13 cellular contexts compared by ENCODE assay signal in the genomic region with DNA sequence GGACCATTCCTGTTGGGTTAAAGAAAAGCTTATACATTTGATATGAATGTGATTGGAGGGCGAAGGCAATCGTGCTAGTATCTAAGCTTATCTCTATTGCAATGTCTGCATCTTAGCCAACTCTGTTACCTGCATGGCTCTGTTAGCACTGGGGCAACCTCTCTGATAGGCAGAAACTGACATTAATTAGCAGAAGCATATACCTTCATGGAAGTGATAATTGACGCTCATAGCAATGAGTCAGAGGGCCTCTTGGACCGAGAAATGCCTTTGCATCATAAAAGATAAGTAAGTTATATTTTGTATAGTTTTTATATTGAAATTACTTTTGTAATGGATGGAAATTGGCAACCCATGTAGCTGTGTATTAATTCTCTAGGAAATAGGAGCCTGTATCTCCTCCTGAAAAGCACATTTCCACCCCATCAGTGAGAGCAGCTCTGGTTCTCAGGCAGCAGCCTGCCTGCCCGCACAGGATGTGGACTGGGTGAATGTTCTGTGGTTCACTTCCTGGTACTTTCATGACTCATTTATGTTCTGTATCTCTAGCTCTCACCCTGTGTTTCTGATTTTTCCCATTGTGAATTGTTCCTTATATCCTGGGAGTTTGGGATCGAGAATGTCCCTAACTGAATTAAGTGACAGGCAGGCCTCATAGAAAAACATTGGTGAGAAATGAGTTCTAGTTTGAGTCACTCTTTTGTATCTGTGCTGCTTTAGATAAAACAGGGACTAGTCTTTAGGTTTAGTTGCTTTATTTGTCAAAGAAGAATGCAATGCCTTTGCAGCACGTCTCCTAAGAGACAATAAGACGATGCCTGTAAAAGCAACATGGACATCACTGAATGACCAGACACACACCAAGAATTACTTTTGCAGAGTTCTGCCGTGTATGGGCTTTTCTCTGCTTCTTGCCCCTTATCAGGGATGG.
DNase-seq lines count a peak whose midpoint lies in the region; ATAC-seq lines count a peak whose summit lies in the region.
"Had no signal": no experiment of that assay in that cellular context is flagged by ENCODE, and none has a peak within 500 bp of the region (broad histone marks: within the 10 kb centered on the region; RNA-seq: fewer than 3 reads in every experiment).

No MANE protein-coding gene starts in this region.

- H3K4me3 Mint-ChIP-seq in T-helper 2 cell treated with Interferon-gamma antibody and Interleukin-4, amounts not matched to agents 5 μg/mL and 100 μg/mL, for 36 hours, result no peak overlapping the region
- peak overlapping the region; percentile 68 to 80 (median 77) for H3K4me3 Mint-ChIP-seq in immature natural killer cell
- H3K4me3 Mint-ChIP-seq: stimulated activated naive B cell treated with anti-CD40 and anti-IgM and Interleukin-4, amounts not matched to agents 10 μg/mL and 1 μg/mL and 100 μg/mL, for 72 hours had no signal

- peaks cover 12% of the 10 kb centered on the region for H3K4me1 Mint-ChIP-seq in T-helper 2 cell treated with Interferon-gamma antibody and Interleukin-4, amounts not matched to agents 5 μg/mL and 100 μg/mL, for 36 hours (ENCODE audit: low read depth)
- H3K4me1 Mint-ChIP-seq in immature natural killer cell, result peaks cover 44 to 74% of the 10 kb centered on the region in 2 donors
- H3K4me1 Mint-ChIP-seq: stimulated activated naive B cell treated with anti-CD40 and anti-IgM and Interleukin-4, amounts not matched to agents 10 μg/mL and 1 μg/mL and 100 μg/mL, for 72 hours had no signal

- no peaks in the 10 kb centered on the region for H3K9me3 Mint-ChIP-seq in T-helper 2 cell treated with Interferon-gamma antibody and Interleukin-4, amounts not matched to agents 5 μg/mL and 100 μg/mL, for 36 hours
- H3K9me3 Mint-ChIP-seq in immature natural killer cell, result no peaks in the 10 kb centered on the region

- no peaks in the 10 kb centered on the region for H3K27me3 Mint-ChIP-seq in T-helper 2 cell treated with Interferon-gamma antibody and Interleukin-4, amounts not matched to agents 5 μg/mL and 100 μg/mL, for 36 hours (ENCODE audit: low read depth)
- peaks cover 0 to 6% (median 2%) of the 10 kb centered on the region in 3 donors for H3K27me3 Mint-ChIP-seq in immature natural killer cell (ENCODE audit: low read depth in 3 of 3)
- H3K27me3 Mint-ChIP-seq: stimulated activated naive B cell treated with anti-CD40 and anti-IgM and Interleukin-4, amounts not matched to agents 10 μg/mL and 1 μg/mL and 100 μg/mL, for 72 hours had no signal

- no peak overlapping the region for H3K27ac Mint-ChIP-seq in T-helper 2 cell treated with Interferon-gamma antibody and Interleukin-4, amounts not matched to agents 5 μg/mL and 100 μg/mL, for 36 hours
- H3K27ac Mint-ChIP-seq in immature natural killer cell, result peak overlapping the region; percentile 78 to 94 (median 88)
- H3K27ac Mint-ChIP-seq: stimulated activated naive B cell treated with anti-CD40 and anti-IgM and Interleukin-4, amounts not matched to agents 10 μg/mL and 1 μg/mL and 100 μg/mL, for 72 hours had no signal

- peak; percentile 40 for DNase-seq in T-helper 2 cell treated with Interferon-gamma antibody and Interleukin-4, amounts not matched to agents 5 μg/mL and 100 μg/mL, for 36 hours (ENCODE audit: low spot score)
- DNase-seq in immature natural killer cell (peak; percentile 32 to 59 (median 46)), NCI-H1105 treated with DMSO at 0.1 percent for 48 hours (lab: John Stamatoyannopoulos, UW) (no peak), NCI-H187 treated with DMSO at 0.1 percent for 48 hours (lab: John Stamatoyannopoulos, UW) (no peak)
- DNase-seq: activated CD8-positive, alpha-beta memory T cell treated with anti-CD3 and anti-CD28 coated beads, Interleukin-2, amount 50 U/mL, for 4 hours; heart left ventricle; SHP77 treated with DMSO at 0.1 percent for 48 hours; stimulated activated naive B cell treated with anti-CD40 and anti-IgM and Interleukin-4, amounts not matched to agents 10 μg/mL and 1 μg/mL and 100 μg/mL, for 72 hours had no signal

- H3K36me3 Mint-ChIP-seq in T-helper 2 cell treated with Interferon-gamma antibody and Interleukin-4, amounts not matched to agents 5 μg/mL and 100 μg/mL, for 36 hours (ENCODE audit: low read depth), result no peaks in the 10 kb centered on the region
- H3K36me3 Mint-ChIP-seq in immature natural killer cell, result peaks cover 8 to 25% (median 12%) of the 10 kb centered on the region in 3 donors
- H3K36me3 Mint-ChIP-seq: stimulated activated naive B cell treated with anti-CD40 and anti-IgM and Interleukin-4, amounts not matched to agents 10 μg/mL and 1 μg/mL and 100 μg/mL, for 72 hours had no signal

- peak; percentile 64 for ATAC-seq in GM18508 (IDR thresholded peaks at IDR 0.05; ENCODE audit: insufficient read depth, unreplicated experiment)
- ATAC-seq in HG02610 (IDR thresholded peaks at IDR 0.05; ENCODE audit: unreplicated experiment), result peak; percentile 91
- ATAC-seq in GM19351 (IDR thresholded peaks at IDR 0.05; ENCODE audit: unreplicated experiment), result no peak
- no peak for ATAC-seq in GM21619 (IDR thresholded peaks at IDR 0.05; ENCODE audit: unreplicated experiment)
- ATAC-seq: heart left ventricle, HepG2 had no signal

Comparison
In these comparisons a context has a peak if more than half of its experiments do, and no peak if none do; other contexts are left out.
1. ATAC-seq: peak in GM18508 (single experiment) and HG02610 (single experiment); none in GM19351 (single experiment) and GM21619 (single experiment).
2. DNase-seq: peak in T-helper 2 cell treated with Interferon-gamma antibody and Interleukin-4, amounts not matched to agents 5 μg/mL and 100 μg/mL, for 36 hours (single experiment) and immature natural killer cell (3 of 3); none in NCI-H1105 treated with DMSO at 0.1 percent for 48 hours (single experiment) and NCI-H187 treated with DMSO at 0.1 percent for 48 hours (single experiment).